9 cellular contexts compared by ENCODE assay signal in the genomic region with DNA sequence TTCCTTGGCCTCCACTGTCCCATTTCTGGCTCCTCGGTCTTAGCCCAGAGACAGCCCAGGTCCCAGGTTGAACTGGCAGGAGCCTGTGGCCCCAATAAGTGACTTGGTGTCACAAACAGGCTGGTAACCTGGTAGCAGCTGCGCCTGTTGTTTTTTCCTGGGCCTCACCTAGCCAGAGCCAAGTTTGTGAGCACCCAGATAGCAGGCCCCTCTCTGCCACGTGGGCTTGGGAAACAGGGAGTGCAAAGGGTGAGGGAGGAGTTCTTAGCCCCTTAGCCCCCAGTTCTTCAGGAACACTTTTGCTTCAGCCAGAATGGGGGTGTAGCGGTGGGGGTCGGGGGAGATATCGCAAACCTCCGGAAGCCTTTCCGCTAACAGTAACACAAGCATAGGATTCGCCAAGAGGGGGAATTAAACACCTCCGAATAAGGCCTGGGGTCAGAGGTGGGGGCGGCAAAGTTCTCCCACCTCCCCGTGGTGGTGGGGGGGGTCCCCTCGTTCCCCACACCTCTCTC. TPM values are rescaled to one million over a fixed set of nuclear protein-coding genes. Genes with fewer than 3 reads are reported as not detected.
A peak's percentile ranks its signal among the peaks of the same experiment; 100 is the strongest.
DNase-seq lines count a peak whose midpoint lies in the region; ATAC-seq and TF ChIP-seq lines count a peak whose summit lies in the region.
"Had no signal": no experiment of that assay in that cellular context is flagged by ENCODE, and none has a peak within 500 bp of the region (broad histone marks: within the 10 kb centered on the region; RNA-seq: fewer than 3 reads in every experiment).

No MANE protein-coding gene starts in this region.

- CTCF ChIA-PET in mammary epithelial cell (lab: Charles Lee; ENCODE audit: low non-redundant PET): no interaction called here

- peaks cover 7 to 19% (median 8%) of the 10 kb centered on the region in 3 donors for H3K27me3 Mint-ChIP-seq in immature natural killer cell (ENCODE audit: low read depth in 3 of 3)

- no peak overlapping the region for H3K27ac Mint-ChIP-seq in immature natural killer cell

- H3K4me2 ChIP-seq in mammary epithelial cell (ENCODE audit: insufficient read depth, low read depth, low read length): peak overlapping the region; percentile 99

- H3K36me3 ChIP-seq in HUES64 (ENCODE audit: insufficient read depth, low read length) (no peaks in the 10 kb centered on the region), mammary epithelial cell (ENCODE audit: insufficient read depth, low read length) (no peaks in the 10 kb centered on the region), subcutaneous abdominal adipose tissue (ENCODE audit: control insufficient read depth in 5 of 5, insufficient read depth in 5 of 5, low read length in 5 of 5) (no peaks in the 10 kb centered on the region)

- DNase-seq in mammary epithelial cell: peak; percentile 37
- no peak for DNase-seq in left lobe of liver (ENCODE audit: low spot score)
- no peak for DNase-seq in immature natural killer cell
- DNase-seq in NOMO-1 (lab: John Stamatoyannopoulos, UW; ENCODE audit: unreplicated experiment in 2 of 2): no peak

- no TSS peak for BruUV-seq in mammary epithelial cell (replicated peaks; lab: Mats Ljungman, UMichigan)

- H4K20me1 ChIP-seq in mammary epithelial cell (ENCODE audit: insufficient read depth, low read length): no peaks in the 10 kb centered on the region

- no peaks in the 10 kb centered on the region for H3K9me3 Mint-ChIP-seq in immature natural killer cell

- peak overlapping the region; percentile 63; the same call in 1 of the 2 replicates for H3K27ac ChIP-seq in HUES64 (ENCODE audit: low read depth, low read length)
- peak overlapping the region; percentile 81 for H3K27ac ChIP-seq in mammary epithelial cell (ENCODE audit: insufficient read depth, low read depth, low read length)
- H3K27ac ChIP-seq in subcutaneous abdominal adipose tissue (ENCODE audit: low read depth, low read length): peak overlapping the region; percentile 16

- WGBS in HUES64: 32% methylated on average over 3 of the region's 13 CpGs
- 0% methylated on average over 8 of the region's 13 CpGs for WGBS in mammary epithelial cell (ENCODE audit: low coverage, missing lambda C conversion rate)

- intact Hi-C loops in mammary epithelial cell (cut with micrococcal nuclease): loop anchor here (1.0 to 2.0 kb wide), 4 partner anchors 19 to 75 kb away; partner anchors contain the start of gene MRPS10

- H3K9me3 ChIP-seq in HUES64 (ENCODE audit: insufficient read depth, low read depth, low read length) (no peaks in the 10 kb centered on the region), mammary epithelial cell (replicated peaks; ENCODE audit: insufficient read depth, low read length) (no peaks in the 10 kb centered on the region), subcutaneous abdominal adipose tissue (ENCODE audit: control insufficient read depth in 5 of 5, low read length in 5 of 5) (no peaks in the 10 kb centered on the region)

- ATAC-seq in left lobe of liver: peak; percentile 40
- no peak for ATAC-seq in GM19023 (IDR thresholded peaks at IDR 0.05; ENCODE audit: unreplicated experiment)
- ATAC-seq in HG03135 (IDR thresholded peaks at IDR 0.05; ENCODE audit: unreplicated experiment): no peak

- H3K27me3 ChIP-seq in HUES64 (ENCODE audit: insufficient read depth, low read length): no peaks in the 10 kb centered on the region
- H3K27me3 ChIP-seq in mammary epithelial cell (ENCODE audit: insufficient read depth, low read length): no peaks in the 10 kb centered on the region
- peaks cover 0 to 22% (median 7%) of the 10 kb centered on the region in 5 donors for H3K27me3 ChIP-seq in subcutaneous abdominal adipose tissue (ENCODE audit: control insufficient read depth in 5 of 5, insufficient read depth in 4 of 5, low read length in 5 of 5)

- in situ Hi-C loops in mammary epithelial cell (cut with MboI; ENCODE audit: low sequenced_read_pairs in 2 of 2): no loop called here

- H3K4me1 ChIP-seq in HUES64 (ENCODE audit: insufficient read depth, low read length): peaks cover 48% of the 10 kb centered on the region
- H3K4me1 ChIP-seq in mammary epithelial cell (ENCODE audit: insufficient read depth, low read length): peaks cover 49% of the 10 kb centered on the region
- peaks cover 0 to 26% (median 20%) of the 10 kb centered on the region in 5 donors for H3K4me1 ChIP-seq in subcutaneous abdominal adipose tissue (ENCODE audit: control insufficient read depth in 5 of 5, insufficient read depth in 5 of 5, low read length in 5 of 5)

- dilution Hi-C loops in mammary epithelial cell (cut with HindIII; ENCODE audit: low sequenced_read_pairs): loop anchor here (5.0 kb wide), 1 partner anchor 96 kb away; no protein-coding TSS in a partner anchor

- TF ChIP-seq CTCF in mammary epithelial cell (conservative IDR thresholded peaks at IDR 0.05 in 1 of 2, IDR thresholded peaks at IDR 0.05 in 1 of 2; ENCODE audit: extremely low read depth in 1 of 2, insufficient read depth in 1 of 2, low read depth in 1 of 2, low read length in 2 of 2): no peak

- H3K4me3 ChIP-seq in HUES64 (ENCODE audit: low read length) (peak overlapping the region; percentile 89), mammary epithelial cell (replicated peaks in 1 of 3; ENCODE audit: insufficient read depth in 1 of 3, low read depth in 2 of 3, low read length in 3 of 3) (peak overlapping the region; percentile 87 to 96 (median 89)), subcutaneous abdominal adipose tissue (ENCODE audit: low read depth in 1 of 5, low read length in 5 of 5) (peak overlapping the region; percentile 55 to 71 (median 57))

- H3K4me3 Mint-ChIP-seq in immature natural killer cell: no peak overlapping the region

- H3K9ac ChIP-seq in HUES64 (ENCODE audit: low read depth, low read length): peak overlapping the region; percentile 88
- peak overlapping the region; percentile 92 for H3K9ac ChIP-seq in mammary epithelial cell (ENCODE audit: insufficient read depth, low read length)
- peak overlapping the region in 3 of 5 donors; percentile 21 to 64 (median 25) for H3K9ac ChIP-seq in subcutaneous abdominal adipose tissue (ENCODE audit: low read length in 5 of 5)

- peaks cover 0 to 4% (median 0%) of the 10 kb centered on the region in 3 donors for H3K36me3 Mint-ChIP-seq in immature natural killer cell

- H2AFZ ChIP-seq in mammary epithelial cell (ENCODE audit: low read depth, low read length): peak overlapping the region; percentile 99

- peaks cover 52% of the 10 kb centered on the region for H3K79me2 ChIP-seq in mammary epithelial cell (ENCODE audit: insufficient read depth, low read length)

- H3K4me1 Mint-ChIP-seq in immature natural killer cell: peaks cover 0 to 6% of the 10 kb centered on the region in 2 donors

RNA-seq across cellular contexts. Expression of gene C6orf132, which starts 0.8 kb away (rescaled TPM):
- 24.7 TPM for polyA plus RNA-seq in HUES64 (2013, experiment 1 of 2)
- polyA plus RNA-seq in HUES64 (2013, experiment 2 of 2): 18.1 TPM
- total RNA-seq in mammary epithelial cell (10 to 100 TPM; 10.3 to 42.4 TPM), left lobe of liver (0.38 TPM)
- polyA plus RNA-seq in mammary epithelial cell (9.5 TPM), immature natural killer cell (under 1 TPM in 2 of 3 donors, not detected in 1; 0.06 to 0.10 TPM)
- 27.8 TPM for polyA minus RNA-seq in mammary epithelial cell

RNA-seq across cellular contexts. Expression of gene GUCA1A, which starts 31.5 kb away (rescaled TPM):
- 7.3 TPM for polyA plus RNA-seq in HUES64 (2013, experiment 1 of 2)
- polyA plus RNA-seq in HUES64 (2013, experiment 2 of 2): 6.1 TPM
- total RNA-seq in mammary epithelial cell: not detected
- polyA plus RNA-seq in mammary epithelial cell: not detected
- not detected for polyA minus RNA-seq in mammary epithelial cell
- total RNA-seq in left lobe of liver: not detected
- not detected for polyA plus RNA-seq in immature natural killer cell
- total RNA-seq: esophagus mucosa had no signal

RNA-seq across cellular contexts. Expression of gene GUCA1B, which starts 53.1 kb away (rescaled TPM):
- polyA plus RNA-seq in HUES64 (2013, experiment 1 of 2): 0.20 TPM
- not detected for polyA plus RNA-seq in HUES64 (2013, experiment 2 of 2)
- total RNA-seq in mammary epithelial cell (under 1 TPM in 1 of 2 donors, not detected in 1; 0.17 TPM), left lobe of liver (0.81 TPM)
- polyA plus RNA-seq in mammary epithelial cell (0.39 TPM), immature natural killer cell (under 1 TPM in 2 of 3 donors, not detected in 1; 0.24 to 0.96 TPM)
- not detected for polyA minus RNA-seq in mammary epithelial cell

Comparison
In these comparisons a context has a peak if more than half of its experiments do, and no peak if none do; other contexts are left out.
1. H3K27ac ChIP-seq: peak in every context shown above with its lines; median percentile 81 in mammary epithelial cell; 63 in HUES64; 16 in subcutaneous abdominal adipose tissue.
2. H3K9ac ChIP-seq: peak in every context shown above with its lines; median percentile 92 in mammary epithelial cell; 88 in HUES64; 25 in subcutaneous abdominal adipose tissue.